ENCODE assay signal across 18 cellular contexts in genomic region chr10:113304726-113305125, GRCh38.
"Had no signal": no experiment of that assay in that cellular context is flagged by ENCODE, and none has a peak within 500 bp of the region (broad histone marks: within the 10 kb centered on the region; RNA-seq: fewer than 3 reads in every experiment).

No MANE protein-coding gene starts in this region.

- H3K4me3 ChIP-seq: heart left ventricle, right atrium auricular region, tibial artery, upper lobe of right lung, vagina had no signal

- H3K4me1 Mint-ChIP-seq: mesothelial cell of epicardium had no signal

- H3K9me3 ChIP-seq: heart left ventricle, neutrophil, right atrium auricular region, tibial artery, upper lobe of right lung, vagina had no signal

- H3K36me3 Mint-ChIP-seq: mesothelial cell of epicardium; natural killer cell treated with Interleukin-12 subunit alpha and Interleukin-12 subunit beta and Interleukin-15 and Interleukin-18, amount 100 ng/mL, for 72 hours; stimulated activated memory B cell treated with anti-CD40 and anti-IgM and Interleukin-4, amounts not matched to agents 10 μg/mL and 1 μg/mL and 100 μg/mL, for 72 hours had no signal

- H3K4me1 ChIP-seq: heart left ventricle, right atrium auricular region, tibial artery, upper lobe of right lung, vagina had no signal

- DNase-seq: cerebellar nuclear complex; dermis blood vessel endothelial cell; effector CD4-positive, alpha-beta T cell; heart left ventricle; hippocampal formation; kidney glomerular epithelial cell; posterior cingulate gyrus; small intestine; stimulated activated CD4-positive, alpha-beta T cell treated with anti-CD3 and anti-CD28 coated beads, Interleukin-4, amount 100 ng/mL, for 1 hour; tibial artery; upper lobe of right lung had no signal

- H3K27me3 ChIP-seq: heart left ventricle, neutrophil, right atrium auricular region, tibial artery, upper lobe of right lung, vagina had no signal

- H3K36me3 ChIP-seq: heart left ventricle, neutrophil, right atrium auricular region, tibial artery, upper lobe of right lung, vagina had no signal

- H3K27ac Mint-ChIP-seq: mesothelial cell of epicardium; natural killer cell treated with Interleukin-12 subunit alpha and Interleukin-12 subunit beta and Interleukin-15 and Interleukin-18, amount 100 ng/mL, for 72 hours; stimulated activated memory B cell treated with anti-CD40 and anti-IgM and Interleukin-4, amounts not matched to agents 10 μg/mL and 1 μg/mL and 100 μg/mL, for 72 hours; stimulated activated naive CD8-positive, alpha-beta T cell treated with anti-CD3 and anti-CD28 coated beads, Interleukin-15, Interleukin-2, amounts not matched to agents 100 ng/mL and 50 ng/mL, for 24 hours had no signal

- ATAC-seq: heart left ventricle; natural killer cell treated with Interleukin-12 subunit alpha and Interleukin-12 subunit beta and Interleukin-15 and Interleukin-18, amount 100 ng/mL, for 72 hours; stimulated activated memory B cell treated with anti-CD40 and anti-IgM and Interleukin-4, amounts not matched to agents 10 μg/mL and 1 μg/mL and 100 μg/mL, for 72 hours; upper lobe of right lung had no signal

- H3K4me3 Mint-ChIP-seq: mesothelial cell of epicardium; natural killer cell treated with Interleukin-12 subunit alpha and Interleukin-12 subunit beta and Interleukin-15 and Interleukin-18, amount 100 ng/mL, for 72 hours; stimulated activated memory B cell treated with anti-CD40 and anti-IgM and Interleukin-4, amounts not matched to agents 10 μg/mL and 1 μg/mL and 100 μg/mL, for 72 hours; stimulated activated naive CD8-positive, alpha-beta T cell treated with anti-CD3 and anti-CD28 coated beads, Interleukin-15, Interleukin-2, amounts not matched to agents 100 ng/mL and 50 ng/mL, for 24 hours had no signal

- H3K27ac ChIP-seq: heart left ventricle, neutrophil, right atrium auricular region, tibial artery, upper lobe of right lung, vagina had no signal

- H3K9me3 Mint-ChIP-seq: mesothelial cell of epicardium; natural killer cell treated with Interleukin-12 subunit alpha and Interleukin-12 subunit beta and Interleukin-15 and Interleukin-18, amount 100 ng/mL, for 72 hours; stimulated activated memory B cell treated with anti-CD40 and anti-IgM and Interleukin-4, amounts not matched to agents 10 μg/mL and 1 μg/mL and 100 μg/mL, for 72 hours; stimulated activated naive CD8-positive, alpha-beta T cell treated with anti-CD3 and anti-CD28 coated beads, Interleukin-15, Interleukin-2, amounts not matched to agents 100 ng/mL and 50 ng/mL, for 24 hours had no signal
